In the genomic region with DNA sequence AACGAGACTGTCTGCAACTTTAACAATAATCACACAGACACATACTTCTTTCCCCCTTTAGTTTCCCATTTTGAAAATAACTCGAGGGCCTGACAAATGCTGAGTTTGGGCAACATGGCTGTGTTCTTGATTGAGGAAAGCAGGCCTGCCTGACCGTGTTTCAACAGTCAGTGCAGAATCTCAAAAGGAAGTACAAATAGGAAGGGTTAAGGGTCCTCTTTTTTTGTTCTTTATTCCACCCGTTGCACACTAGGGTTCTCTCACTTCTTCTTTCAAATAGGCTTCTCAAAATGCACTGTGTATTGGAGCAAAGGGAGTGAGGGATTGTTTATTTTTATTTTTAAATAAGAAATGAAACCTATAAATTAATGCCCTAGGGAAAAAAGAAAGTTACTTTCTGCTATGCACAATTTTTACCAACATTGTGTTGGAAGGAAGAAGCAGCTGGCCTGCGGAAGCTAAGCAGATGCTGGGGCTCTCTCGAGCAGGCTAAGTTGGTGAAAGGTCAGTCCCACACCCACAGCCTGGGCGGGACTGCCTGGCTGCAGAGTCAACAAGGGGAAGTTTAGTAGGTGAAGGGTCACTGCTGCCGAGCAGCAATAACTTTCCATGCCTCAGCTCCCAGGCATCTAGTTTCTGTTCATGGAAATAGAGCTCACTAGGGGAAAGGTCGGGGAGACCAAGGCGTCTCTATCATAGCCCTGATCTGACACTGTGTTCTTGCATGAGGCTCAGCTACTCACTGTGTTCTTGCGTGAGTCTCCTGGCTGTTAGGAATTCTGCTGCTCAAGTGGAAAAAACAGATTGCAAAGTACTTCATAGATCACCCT, we compare ENCODE assay signal across 1 cellular context.
TF ChIP-seq lines count a peak whose summit lies in the region.

No MANE protein-coding gene starts in this region.

TF ChIP-seq in IMR-90, 13 proteins besides CTCF, POLR2A, EP300 and RAD21 (continued from another document):
- peak; percentile 20; the same call in 1 of the 2 replicates for TF ChIP-seq CEBPB (IDR thresholded peaks at IDR 0.05; ENCODE audit: low read depth, low read length)
- TF ChIP-seq FOS (IDR thresholded peaks at IDR 0.05; ENCODE audit: low read depth, low read length), result peak; percentile 32; the same call in 1 of the 2 replicates
- no peak for TF ChIP-seq BHLHE40 (IDR thresholded peaks at IDR 0.05; ENCODE audit: low read depth, low read length)
- TF ChIP-seq CHD1 (IDR thresholded peaks at IDR 0.05; ENCODE audit: low read depth, low read length), result no peak
- TF ChIP-seq MAZ (IDR thresholded peaks at IDR 0.05; ENCODE audit: borderline replicate concordance, low read depth, low read length), result peak; percentile 54
- peak; percentile 41 for TF ChIP-seq RCOR1 (IDR thresholded peaks at IDR 0.05; ENCODE audit: insufficient replicate concordance, low read length)
- no peak for TF ChIP-seq MAFK (IDR thresholded peaks at IDR 0.05; ENCODE audit: low read depth, low read length)
- TF ChIP-seq NFE2L2 (IDR thresholded peaks at IDR 0.05; ENCODE audit: low read depth, low read length), result no peak
